ENCODE assay signal across 35 cellular contexts in genomic region chr11:66310324-66310723, GRCh38. TPM values are rescaled to one million over a fixed set of nuclear protein-coding genes. Genes with fewer than 3 reads are reported as not detected.
"Had no signal": no experiment of that assay in that cellular context is flagged by ENCODE, and none has a peak within 500 bp of the region (broad histone marks: within the 10 kb centered on the region; RNA-seq: fewer than 3 reads in every experiment).

No MANE protein-coding gene starts in this region.

- H3K9me3 Mint-ChIP-seq: activated B cell treated with CpG ODN at 0.5 μM for 24 hours; activated CD8-positive, alpha-beta T cell treated with anti-CD3 and anti-CD28 coated beads for 36 hours; activated naive CD4-positive, alpha-beta T cell treated with anti-CD3 and anti-CD28 coated beads for 36 hours; activated naive CD4-positive, alpha-beta T cell treated with anti-CD3 and anti-CD28 coated beads, Interleukin-2, amount 50 U/mL, for 24 hours; activated naive CD8-positive, alpha-beta T cell treated with anti-CD3 and anti-CD28 coated beads for 36 hours; activated naive CD8-positive, alpha-beta T cell treated with anti-CD3 and anti-CD28 coated beads, Interleukin-2, amount 50 U/mL, for 24 hours; activated T-helper 1 cell treated with anti-CD3 and anti-CD28 coated beads, Interleukin-12 subunit alpha, Interleukin-12 subunit beta, Interleukin-2, Interleukin-4 antibody, amounts not matched to agents 30 ng/mL and 10 ng/mL and 1 ng/mL, durations not matched to agents 14 hours and 24 hours and 36 hours; activated T-helper 2 cell treated with anti-CD3 and anti-CD28 coated beads, Interferon-gamma antibody, Interleukin-2, Interleukin-4, amounts not matched to agents 10 μg/mL and 5 μg/mL and 100 μg/mL, durations not matched to agents 14 hours and 24 hours and 36 hours; T-helper 2 cell treated with Interferon-gamma antibody and Interleukin-4, amounts not matched to agents 5 μg/mL and 100 μg/mL, for 36 hours had no signal

- H3K27me3 ChIP-seq: adrenal gland, cardiac muscle cell, colonic mucosa, heart right ventricle had no signal

- H3K4me3 ChIP-seq: adrenal gland, breast epithelium, cardiac muscle cell, colonic mucosa, gastrocnemius medialis, heart right ventricle had no signal

- H3K9me3 ChIP-seq: adrenal gland, breast epithelium, colonic mucosa, gastrocnemius medialis, heart right ventricle had no signal

- H3K4me1 ChIP-seq: foreskin keratinocyte, gastrocnemius medialis had no signal

- H3K36me3 Mint-ChIP-seq: activated naive CD4-positive, alpha-beta T cell treated with anti-CD3 and anti-CD28 coated beads, Interleukin-2, amount 50 U/mL, for 24 hours; activated naive CD8-positive, alpha-beta T cell treated with anti-CD3 and anti-CD28 coated beads for 36 hours; brain had no signal

- H3K36me3 ChIP-seq: adrenal gland, breast epithelium, cardiac muscle cell, colonic mucosa, gastrocnemius medialis, heart right ventricle, WERI-Rb-1 had no signal

- DNase-seq: activated B cell treated with CpG ODN at 0.5 μM for 24 hours; activated CD4-positive, alpha-beta T cell treated with anti-CD3 and anti-CD28 coated beads for 48 hours; activated CD4-positive, alpha-beta T cell treated with anti-CD3 and anti-CD28 coated beads, Interleukin-2, amount 50 U/mL, for 1 hour; activated CD4-positive, alpha-beta T cell treated with anti-CD3 and anti-CD28 coated beads, Interleukin-2, amount 50 U/mL, for 48 hours; activated CD8-positive, alpha-beta memory T cell treated with anti-CD3 and anti-CD28 coated beads for 24 hours; activated CD8-positive, alpha-beta T cell treated with anti-CD3 and anti-CD28 coated beads for 36 hours; activated effector memory CD4-positive, alpha-beta T cell treated with anti-CD3 and anti-CD28 coated beads, Interleukin-2, amount 50 U/mL, for 16 hours; activated naive CD4-positive, alpha-beta T cell treated with anti-CD3 and anti-CD28 coated beads for 36 hours; activated naive CD8-positive, alpha-beta T cell treated with anti-CD3 and anti-CD28 coated beads for 36 hours; activated naive CD8-positive, alpha-beta T cell treated with anti-CD3 and anti-CD28 coated beads, Interleukin-2, amount 50 U/mL, for 24 hours; activated T-cell treated with anti-CD3 and anti-CD28 coated beads, Interleukin-2, amount 50 U/mL, for 48 hours; adrenal gland; amygdala; aorta; central memory CD4-positive, alpha-beta T cell; cerebellar nuclear complex; colonic mucosa; effector CD8-positive, alpha-beta T cell; foreskin keratinocyte; gastrocnemius medialis; heart right ventricle; T-helper 1 cell; T-helper 17 cell; T1000; WERI-Rb-1 had no signal

- H3K27ac ChIP-seq: adrenal gland, breast epithelium, cardiac muscle cell, colonic mucosa, foreskin keratinocyte, gastrocnemius medialis, heart right ventricle had no signal

- H3K4me3 Mint-ChIP-seq: activated B cell treated with CpG ODN at 0.5 μM for 24 hours; activated CD8-positive, alpha-beta T cell treated with anti-CD3 and anti-CD28 coated beads for 36 hours; activated naive CD4-positive, alpha-beta T cell treated with anti-CD3 and anti-CD28 coated beads for 36 hours; activated naive CD4-positive, alpha-beta T cell treated with anti-CD3 and anti-CD28 coated beads, Interleukin-2, amount 50 U/mL, for 24 hours; activated naive CD8-positive, alpha-beta T cell treated with anti-CD3 and anti-CD28 coated beads for 36 hours; activated naive CD8-positive, alpha-beta T cell treated with anti-CD3 and anti-CD28 coated beads, Interleukin-2, amount 50 U/mL, for 24 hours; activated T-helper 1 cell treated with anti-CD3 and anti-CD28 coated beads, Interleukin-12 subunit alpha, Interleukin-12 subunit beta, Interleukin-2, Interleukin-4 antibody, amounts not matched to agents 30 ng/mL and 10 ng/mL and 1 ng/mL, durations not matched to agents 14 hours and 24 hours and 36 hours; T-helper 17 cell; T-helper 2 cell treated with Interferon-gamma antibody and Interleukin-4, amounts not matched to agents 5 μg/mL and 100 μg/mL, for 36 hours had no signal

- H3K27ac Mint-ChIP-seq: activated B cell treated with CpG ODN at 0.5 μM for 24 hours; activated CD8-positive, alpha-beta T cell treated with anti-CD3 and anti-CD28 coated beads for 36 hours; activated naive CD4-positive, alpha-beta T cell treated with anti-CD3 and anti-CD28 coated beads for 36 hours; activated naive CD8-positive, alpha-beta T cell treated with anti-CD3 and anti-CD28 coated beads for 36 hours; activated naive CD8-positive, alpha-beta T cell treated with anti-CD3 and anti-CD28 coated beads, Interleukin-2, amount 50 U/mL, for 24 hours; activated T-helper 1 cell treated with anti-CD3 and anti-CD28 coated beads, Interleukin-12 subunit alpha, Interleukin-12 subunit beta, Interleukin-2, Interleukin-4 antibody, amounts not matched to agents 30 ng/mL and 10 ng/mL and 1 ng/mL, durations not matched to agents 14 hours and 24 hours and 36 hours; activated T-helper 2 cell treated with anti-CD3 and anti-CD28 coated beads, Interferon-gamma antibody, Interleukin-2, Interleukin-4, amounts not matched to agents 10 μg/mL and 5 μg/mL and 100 μg/mL, durations not matched to agents 14 hours and 24 hours and 36 hours; T-helper 2 cell treated with Interferon-gamma antibody and Interleukin-4, amounts not matched to agents 5 μg/mL and 100 μg/mL, for 36 hours had no signal

- H3K27me3 Mint-ChIP-seq: activated B cell treated with CpG ODN at 0.5 μM for 24 hours; activated CD8-positive, alpha-beta T cell treated with anti-CD3 and anti-CD28 coated beads for 36 hours; activated naive CD4-positive, alpha-beta T cell treated with anti-CD3 and anti-CD28 coated beads, Interleukin-2, amount 50 U/mL, for 24 hours; activated naive CD8-positive, alpha-beta T cell treated with anti-CD3 and anti-CD28 coated beads for 36 hours; activated naive CD8-positive, alpha-beta T cell treated with anti-CD3 and anti-CD28 coated beads, Interleukin-2, amount 50 U/mL, for 24 hours had no signal

- ATAC-seq: activated CD4-positive, CD25-positive, alpha-beta regulatory T cell treated with anti-CD3 and anti-CD28 coated beads, Interleukin-2, amount 50 U/mL, for 24 hours; activated CD8-positive, alpha-beta T cell treated with anti-CD3 and anti-CD28 coated beads for 36 hours; activated naive CD8-positive, alpha-beta T cell treated with anti-CD3 and anti-CD28 coated beads, Interleukin-2, amount 50 U/mL, for 24 hours; esophagus mucosa; foreskin keratinocyte; gastrocnemius medialis; heart right ventricle; T-helper 17 cell had no signal

RNA-seq across cellular contexts. Expression of gene CD248, which starts 6.5 kb away (rescaled TPM):
- total RNA-seq: activated T-helper 1 cell treated with anti-CD3 and anti-CD28 coated beads, Interleukin-12 subunit alpha, Interleukin-12 subunit beta, Interleukin-2, Interleukin-4 antibody, amounts not matched to agents 30 ng/mL and 10 ng/mL and 1 ng/mL, durations not matched to agents 14 hours and 24 hours and 36 hours; activated T-helper 2 cell treated with anti-CD3 and anti-CD28 coated beads, Interferon-gamma antibody, Interleukin-2, Interleukin-4, amounts not matched to agents 10 μg/mL and 5 μg/mL and 100 μg/mL, durations not matched to agents 14 hours and 24 hours and 36 hours; foreskin keratinocyte; T-helper 17 cell had no signal

RNA-seq across cellular contexts. Expression of gene TMEM151A, which starts 18.6 kb away (rescaled TPM):
- total RNA-seq: activated B cell treated with CpG ODN at 0.5 μM for 24 hours; activated CD8-positive, alpha-beta T cell treated with anti-CD3 and anti-CD28 coated beads for 36 hours; activated naive CD4-positive, alpha-beta T cell treated with anti-CD3 and anti-CD28 coated beads for 36 hours; activated naive CD8-positive, alpha-beta T cell treated with anti-CD3 and anti-CD28 coated beads for 36 hours; activated T-helper 1 cell treated with anti-CD3 and anti-CD28 coated beads, Interleukin-12 subunit alpha, Interleukin-12 subunit beta, Interleukin-2, Interleukin-4 antibody, amounts not matched to agents 30 ng/mL and 10 ng/mL and 1 ng/mL, durations not matched to agents 14 hours and 24 hours and 36 hours; activated T-helper 2 cell treated with anti-CD3 and anti-CD28 coated beads, Interferon-gamma antibody, Interleukin-2, Interleukin-4, amounts not matched to agents 10 μg/mL and 5 μg/mL and 100 μg/mL, durations not matched to agents 14 hours and 24 hours and 36 hours; dermis microvascular lymphatic vessel endothelial cell; esophagus mucosa; gastrocnemius medialis had no signal
- polyA plus RNA-seq: aorta had no signal

RNA-seq across cellular contexts. Expression of gene CNIH2, which starts 32.3 kb away (rescaled TPM):
- total RNA-seq: dermis microvascular lymphatic vessel endothelial cell, gastrocnemius medialis had no signal
